31 cellular contexts compared by ENCODE assay signal in genomic region chr16:69373019-69373418, GRCh38. TPM values are rescaled to one million over a fixed set of nuclear protein-coding genes. Genes with fewer than 3 reads are reported as not detected.
A peak's percentile ranks its signal among the peaks of the same experiment; 100 is the strongest.
DNase-seq lines count a peak whose midpoint lies in the region; ATAC-seq, FAIRE-seq and TF ChIP-seq lines count a peak whose summit lies in the region.
"Had no signal": no experiment of that assay in that cellular context is flagged by ENCODE, and none has a peak within 500 bp of the region (broad histone marks: within the 10 kb centered on the region; RNA-seq: fewer than 3 reads in every experiment).

No MANE protein-coding gene starts in this region.

- TF ChIP-seq EP300 in HepG2 (IDR thresholded peaks at IDR 0.05; ENCODE audit: low read depth in 2 of 2, low read length in 2 of 2) (no peak), HepG2 (CRISPR knock-in tag; IDR thresholded peaks at IDR 0.05; ENCODE audit: borderline replicate concordance) (no peak), transverse colon (IDR thresholded peaks at IDR 0.05; ENCODE audit: low read depth) (no peak), ovary (IDR thresholded peaks at IDR 0.05) (no peak)

- H3K4me1 ChIP-seq in HepG2 (ENCODE audit: insufficient read depth, low read length) (peaks cover 38% of the 10 kb centered on the region), transverse colon (peaks cover 0 to 25% (median 7%) of the 10 kb centered on the region in 4 donors), ovary (ENCODE audit: insufficient read depth) (no peaks in the 10 kb centered on the region)
- H3K4me1 ChIP-seq: breast epithelium, gastroesophageal sphincter, SJSA1, thyroid gland had no signal

- H3K27me3 ChIP-seq in HepG2 (ENCODE audit: control insufficient read depth in 1 of 2, insufficient read depth in 2 of 2, low read length in 2 of 2) (no peaks in the 10 kb centered on the region), transverse colon (no peaks in the 10 kb centered on the region), ovary (no peaks in the 10 kb centered on the region)
- H3K27me3 ChIP-seq: breast epithelium, gastroesophageal sphincter, SJSA1, stomach, thyroid gland had no signal

- TF ChIP-seq POLR2A in HepG2 (IDR thresholded peaks at IDR 0.05; ENCODE audit: insufficient read depth in 1 of 2, low read depth in 2 of 2, low read length in 2 of 2): no peak
- TF ChIP-seq POLR2A in transverse colon (IDR thresholded peaks at IDR 0.05): no peak
- no peak for TF ChIP-seq POLR2A in ovary (IDR thresholded peaks at IDR 0.05)

- peak overlapping the region; percentile 23 for H3K27ac Mint-ChIP-seq in activated CD4-positive, alpha-beta T cell treated with anti-CD3 and anti-CD28 coated beads for 36 hours
- H3K27ac Mint-ChIP-seq in activated CD8-positive, alpha-beta T cell treated with anti-CD3 and anti-CD28 coated beads for 36 hours: peak overlapping the region; percentile 14
- H3K27ac Mint-ChIP-seq: activated T-helper 2 cell treated with anti-CD3 and anti-CD28 coated beads, Interferon-gamma antibody, Interleukin-2, Interleukin-4, amounts not matched to agents 10 μg/mL and 5 μg/mL and 100 μg/mL, durations not matched to agents 14 hours and 24 hours and 36 hours; GM23338; nephron progenitor cell; T-cell had no signal

- no peak for ATAC-seq in activated CD4-positive, alpha-beta T cell treated with anti-CD3 and anti-CD28 coated beads for 36 hours
- ATAC-seq in activated CD8-positive, alpha-beta T cell treated with anti-CD3 and anti-CD28 coated beads for 36 hours: no peak
- ATAC-seq in HepG2 (no peak; the same call in 2 of the 3 replicates), GM18907 (IDR thresholded peaks at IDR 0.05; ENCODE audit: unreplicated experiment) (no peak)
- ATAC-seq: gastroesophageal sphincter, GM23338, K562, T-cell had no signal

- no peak overlapping the region for H3K4me2 ChIP-seq in HepG2 (ENCODE audit: low read depth, low read length)
- H3K4me2 ChIP-seq: GM23338 had no signal

- intact Hi-C loops in activated CD4-positive, alpha-beta T cell treated with anti-CD3 and anti-CD28 coated beads for 36 hours (cut with DNase I, micrococcal nuclease): no loop called here
- intact Hi-C loops in activated CD8-positive, alpha-beta T cell treated with anti-CD3 and anti-CD28 coated beads for 36 hours (cut with micrococcal nuclease): no loop called here
- intact Hi-C loops in HepG2 (cut with micrococcal nuclease; ENCODE audit: unreplicated experiment) (no loop called here), transverse colon (cut with DNase I; ENCODE audit: low total_unique reads) (no loop called here), ovary (cut with DNase I) (no loop called here)

- H3K27ac ChIP-seq in HepG2 (ENCODE audit: extremely low read length, insufficient read depth, low read length) (peak overlapping the region; percentile 5), transverse colon (peak overlapping the region; percentile 45 to 75 (median 72)), ovary (no peak overlapping the region)
- H3K27ac ChIP-seq: 22Rv1, breast epithelium, gastroesophageal sphincter, SJSA1, skin epidermis, stomach, thyroid gland had no signal

- no peak overlapping the region for H3K4me3 Mint-ChIP-seq in activated CD4-positive, alpha-beta T cell treated with anti-CD3 and anti-CD28 coated beads for 36 hours
- H3K4me3 Mint-ChIP-seq in activated CD8-positive, alpha-beta T cell treated with anti-CD3 and anti-CD28 coated beads for 36 hours: no peak overlapping the region
- H3K4me3 Mint-ChIP-seq: GM23338, nephron progenitor cell, T-cell had no signal

- CTCF ChIA-PET in activated CD4-positive, alpha-beta T cell treated with anti-CD3 and anti-CD28 coated beads for 36 hours (lab: Charles Lee): interaction anchor here (1.9 kb wide), 1 partner anchor 33 kb away, joined by 4 read pairs; the partner anchor contains the start of gene NIP7
- CTCF ChIA-PET in activated CD8-positive, alpha-beta T cell treated with anti-CD3 and anti-CD28 coated beads for 36 hours (lab: Charles Lee): no interaction called here
- CTCF ChIA-PET in HepG2 (lab: Yijun Ruan, JAX; ENCODE audit: low intra/inter-chr PET ratio, low total read pairs): no interaction called here

- no peak for FAIRE-seq in HepG2 (lab: Jason Lieb, UNC)
- FAIRE-seq: D721Med, K562 had no signal

- in situ Hi-C loops in HepG2 (cut with HindIII; ENCODE audit: extremely low pct_ligation_motif_present, low pct_unique_long_range_greater_than_20kb) (no loop called here), transverse colon (cut with MboI; ENCODE audit: low pct_ligation_motif_present in 1 of 4, low pct_unique_long_range_greater_than_20kb in 1 of 4, low sequenced_read_pairs in 3 of 4) (no loop called here)

- H3K27me3 Mint-ChIP-seq in activated CD4-positive, alpha-beta T cell treated with anti-CD3 and anti-CD28 coated beads for 36 hours: no peaks in the 10 kb centered on the region
- no peaks in the 10 kb centered on the region for H3K27me3 Mint-ChIP-seq in activated CD8-positive, alpha-beta T cell treated with anti-CD3 and anti-CD28 coated beads for 36 hours
- H3K27me3 Mint-ChIP-seq: T-cell had no signal

- H3K79me2 ChIP-seq in HepG2 (ENCODE audit: insufficient read depth, low read length): no peaks in the 10 kb centered on the region

- TF ChIP-seq RAD21 in HepG2 (CRISPR knock-in tag; IDR thresholded peaks at IDR 0.05): no peak

- H3K9ac ChIP-seq in HepG2 (ENCODE audit: insufficient read depth, low read depth, low read length): no peak overlapping the region

- 97% methylated on average over 1 of the region's 1 CpG for WGBS in HepG2 (ENCODE audit: low lambda C conversion rate)
- WGBS in transverse colon (ENCODE audit: low coverage in 1 of 2), 2 donors: 47% methylated on average over 1 of the region's 1 CpG; no CpG with 5 or more reads in 1 of the 2 donors
- 94 to 98% (median 97%) methylated on average over 1 of the region's 1 CpG for WGBS in ovary, 3 donors

- H3K4me3 ChIP-seq in HepG2 (replicated peaks in 1 of 3; ENCODE audit: insufficient read depth in 1 of 3, low read depth in 2 of 3, low read length in 3 of 3) (no peak overlapping the region), transverse colon (no peak overlapping the region), ovary (no peak overlapping the region)
- H3K4me3 ChIP-seq: breast epithelium, gastroesophageal sphincter, GM23338, K562, SJSA1, skin epidermis, stomach, thyroid gland had no signal

- peaks cover 46% of the 10 kb centered on the region for H3K36me3 Mint-ChIP-seq in activated CD4-positive, alpha-beta T cell treated with anti-CD3 and anti-CD28 coated beads for 36 hours (ENCODE audit: low read depth)
- peaks cover 51% of the 10 kb centered on the region for H3K36me3 Mint-ChIP-seq in activated CD8-positive, alpha-beta T cell treated with anti-CD3 and anti-CD28 coated beads for 36 hours (ENCODE audit: low read depth)

- H3K9me3 ChIP-seq in HepG2 (ENCODE audit: low read length) (no peaks in the 10 kb centered on the region), transverse colon (no peaks in the 10 kb centered on the region), ovary (no peaks in the 10 kb centered on the region)
- H3K9me3 ChIP-seq: breast epithelium, gastroesophageal sphincter, SJSA1, stomach, thyroid gland had no signal

- no peak for TF ChIP-seq CTCF in activated CD8-positive, alpha-beta T cell treated with anti-CD3 and anti-CD28 coated beads for 36 hours (IDR thresholded peaks at IDR 0.05)
- TF ChIP-seq CTCF in HepG2 (CRISPR knock-in tag; IDR thresholded peaks at IDR 0.05): no peak
- TF ChIP-seq CTCF in transverse colon (IDR thresholded peaks at IDR 0.05): no peak
- no peak for TF ChIP-seq CTCF in ovary (IDR thresholded peaks at IDR 0.05)

- DNase-seq in activated CD4-positive, alpha-beta T cell treated with anti-CD3 and anti-CD28 coated beads for 36 hours: no peak
- no peak for DNase-seq in activated CD4-positive, alpha-beta T cell treated with anti-CD3 and anti-CD28 coated beads for 4 hours
- DNase-seq in activated CD8-positive, alpha-beta T cell treated with anti-CD3 and anti-CD28 coated beads for 36 hours: no peak
- DNase-seq in HepG2 (ENCODE audit: low spot score): no peak
- DNase-seq in transverse colon: peak; percentile 23
- DNase-seq in ovary: no peak
- DNase-seq in NCI-H1694 treated with DMSO at 0.1 percent for 48 hours (lab: John Stamatoyannopoulos, UW): no peak
- DNase-seq: activated CD4-positive, alpha-beta T cell treated with anti-CD3 and anti-CD28 coated beads, Interleukin-2, amount 50 U/mL, for 48 hours; activated CD8-positive, alpha-beta memory T cell treated with anti-CD3 and anti-CD28 coated beads, Interleukin-2, amount 50 U/mL, for 4 hours; activated naive CD4-positive, alpha-beta T cell treated with anti-CD3 and anti-CD28 coated beads, Interleukin-2, amount 50 U/mL, for 16 hours; amygdala; NCI-H1092 treated with DMSO at 0.1 percent for 48 hours; NCI-H187; NCI-H82; nephron progenitor cell; retina; stomach; T-cell; thyroid gland had no signal

- BruUV-seq in HepG2 (replicated peaks; lab: Mats Ljungman, UMichigan): no TSS peak

- POLR2A ChIA-PET in activated CD4-positive, alpha-beta T cell treated with anti-CD3 and anti-CD28 coated beads for 36 hours (lab: Charles Lee): interaction anchor here (0.5 to 0.6 kb wide), 2 partner anchors 12 to 368 kb away, joined by 3 to 5 read pairs; no protein-coding TSS in a partner anchor
- POLR2A ChIA-PET in activated CD8-positive, alpha-beta T cell treated with anti-CD3 and anti-CD28 coated beads for 36 hours (lab: Charles Lee): interaction anchor here (0.8 to 1.8 kb wide), 3 partner anchors 16 to 63 kb away, joined by 3 to 6 read pairs (median 3); partner anchors contain the start of gene TMED6
- POLR2A ChIA-PET in HepG2 (lab: Yijun Ruan, JAX): interaction anchor here (1.1 kb wide), 1 partner anchor 9 kb away, joined by 3 read pairs; no protein-coding TSS in a partner anchor

- no peak overlapping the region for H2AFZ ChIP-seq in HepG2 (ENCODE audit: low read length)
- H2AFZ ChIP-seq: GM23338 had no signal

- H4K20me1 ChIP-seq in HepG2 (ENCODE audit: insufficient read depth, low read length): no peaks in the 10 kb centered on the region

- peaks cover 9% of the 10 kb centered on the region for H3K4me1 Mint-ChIP-seq in activated CD4-positive, alpha-beta T cell treated with anti-CD3 and anti-CD28 coated beads for 36 hours
- peaks cover 8% of the 10 kb centered on the region for H3K4me1 Mint-ChIP-seq in activated CD8-positive, alpha-beta T cell treated with anti-CD3 and anti-CD28 coated beads for 36 hours (ENCODE audit: low read depth)
- H3K4me1 Mint-ChIP-seq: GM23338 had no signal

- H3K36me3 ChIP-seq in HepG2 (replicated peaks in 1 of 2; ENCODE audit: control insufficient read depth in 1 of 2, insufficient read depth in 2 of 2, low read length in 2 of 2) (peaks cover 14 to 44% of the 10 kb centered on the region in 2 experiments), transverse colon (peaks cover 0 to 54% (median 19%) of the 10 kb centered on the region in 4 donors), ovary (no peaks in the 10 kb centered on the region)
- H3K36me3 ChIP-seq: breast epithelium had no signal

- H3K9me3 Mint-ChIP-seq in activated CD4-positive, alpha-beta T cell treated with anti-CD3 and anti-CD28 coated beads for 36 hours (ENCODE audit: low read depth): no peaks in the 10 kb centered on the region
- H3K9me3 Mint-ChIP-seq in activated CD8-positive, alpha-beta T cell treated with anti-CD3 and anti-CD28 coated beads for 36 hours: no peaks in the 10 kb centered on the region
- H3K9me3 Mint-ChIP-seq: activated T-helper 2 cell treated with anti-CD3 and anti-CD28 coated beads, Interferon-gamma antibody, Interleukin-2, Interleukin-4, amounts not matched to agents 10 μg/mL and 5 μg/mL and 100 μg/mL, durations not matched to agents 14 hours and 24 hours and 36 hours; GM23338; nephron progenitor cell; T-cell had no signal

RNA-seq across cellular contexts. Expression of gene TERF2, which starts 12.8 kb away (rescaled TPM):
- total RNA-seq in activated CD4-positive, alpha-beta T cell treated with anti-CD3 and anti-CD28 coated beads for 36 hours: 10 to 100 TPM; 45.9 to 82.4 TPM
- total RNA-seq in activated CD8-positive, alpha-beta T cell treated with anti-CD3 and anti-CD28 coated beads for 36 hours: 10 to 100 TPM; 39.4 to 41.6 TPM
- 9.7 and 18.2 TPM in 2 replicates for total RNA-seq in HepG2 (2016; rRNA removed; fragmentation: Illumina TruSeq; extraction: Trizol)
- 17.4 and 18.9 TPM in 2 replicates for total RNA-seq in HepG2 (2016; cell fraction: cytosol; rRNA removed; fragmentation: Illumina TruSeq; extraction: Trizol; ENCODE audit: low read depth)
- total RNA-seq in HepG2 (2016; cell fraction: insoluble cytoplasmic fraction; rRNA removed; fragmentation: Illumina TruSeq; extraction: Trizol): 12.3 and 15.9 TPM in 2 replicates
- 10.9 and 11.1 TPM in 2 replicates for total RNA-seq in HepG2 (2016; cell fraction: membrane; rRNA removed; fragmentation: Illumina TruSeq; extraction: Trizol)
- total RNA-seq in HepG2 (2016; cell fraction: nucleus; rRNA removed; fragmentation: Illumina TruSeq; extraction: Trizol): 10.9 and 11.7 TPM in 2 replicates
- polyA plus RNA-seq in HepG2 (2011; rRNA removed): 16.6 and 20.2 TPM in 2 replicates
- 9.0 and 11.1 TPM in 2 replicates for polyA plus RNA-seq in HepG2 (2011; cell fraction: cytosol; rRNA removed)
- 10.9 and 12.7 TPM in 2 replicates for polyA plus RNA-seq in HepG2 (2011; cell fraction: nucleus; rRNA removed)
- 21.6 and 23.0 TPM in 2 replicates for polyA plus RNA-seq in HepG2 (2012)
- polyA plus RNA-seq in HepG2 (2016; cell fraction: cytosol; fragmentation: Illumina TruSeq; extraction: Trizol; ENCODE audit: low read depth): 6.2 and 7.8 TPM in 2 replicates
- polyA plus RNA-seq in HepG2 (2016; cell fraction: insoluble cytoplasmic fraction; fragmentation: Illumina TruSeq; extraction: Trizol; ENCODE audit: low read depth): 38.1 and 39.2 TPM in 2 replicates
- polyA plus RNA-seq in HepG2 (2016; cell fraction: membrane; fragmentation: Illumina TruSeq; extraction: Trizol; ENCODE audit: low read depth): 11.5 and 14.4 TPM in 2 replicates
- 37.2 and 38.8 TPM in 2 replicates for polyA plus RNA-seq in HepG2 (2016; cell fraction: nucleus; fragmentation: Illumina TruSeq; extraction: Trizol; ENCODE audit: insufficient read depth, low read depth)
- 24.0 and 33.0 TPM in 2 replicates for polyA minus RNA-seq in HepG2 (2011; rRNA and poly(A)+ RNA removed; ENCODE audit: low replicate concordance)
- 25.9 and 27.6 TPM in 2 replicates for polyA minus RNA-seq in HepG2 (2011; cell fraction: cytosol; rRNA and poly(A)+ RNA removed)
- polyA minus RNA-seq in HepG2 (2011; cell fraction: nucleus; rRNA and poly(A)+ RNA removed): 28.1 and 31.1 TPM in 2 replicates
- 100 to 1,000 TPM in 1 of 4 donors, 10 to 100 TPM in 2, 1 to 10 TPM in 1; 8.6 to 104 (median 17.3) TPM for total RNA-seq in transverse colon
- total RNA-seq in ovary: 10 to 100 TPM; 12.8 to 53.7 (median 36.3) TPM
- polyA plus RNA-seq in ovary: 10 to 100 TPM; 18.2 to 48.4 TPM

RNA-seq across cellular contexts. Expression of gene TMED6, which starts 21.4 kb away (rescaled TPM):
- 1 to 10 TPM; 1.2 to 1.3 TPM for total RNA-seq in activated CD4-positive, alpha-beta T cell treated with anti-CD3 and anti-CD28 coated beads for 36 hours
- 1 to 10 TPM; 1.2 to 2.2 TPM for total RNA-seq in activated CD8-positive, alpha-beta T cell treated with anti-CD3 and anti-CD28 coated beads for 36 hours
- total RNA-seq in HepG2 (2016; rRNA removed; fragmentation: Illumina TruSeq; extraction: Trizol) (6.4 and 14.4 TPM in 2 replicates), transverse colon (1 to 10 TPM in 2 of 4 donors, not detected in 2; 5.7 to 6.8 TPM), ovary (1 to 10 TPM in 2 of 7 donors, under 1 TPM in 4, not detected in 1; 0.51 to 4.9 (median 0.66) TPM)
- 2.9 and 4.8 TPM in 2 replicates for total RNA-seq in HepG2 (2016; cell fraction: cytosol; rRNA removed; fragmentation: Illumina TruSeq; extraction: Trizol; ENCODE audit: low read depth)
- 9.7 and 13.1 TPM in 2 replicates for total RNA-seq in HepG2 (2016; cell fraction: insoluble cytoplasmic fraction; rRNA removed; fragmentation: Illumina TruSeq; extraction: Trizol)
- 4.0 and 4.4 TPM in 2 replicates for total RNA-seq in HepG2 (2016; cell fraction: membrane; rRNA removed; fragmentation: Illumina TruSeq; extraction: Trizol)
- 9.6 and 11.2 TPM in 2 replicates for total RNA-seq in HepG2 (2016; cell fraction: nucleus; rRNA removed; fragmentation: Illumina TruSeq; extraction: Trizol)
- polyA plus RNA-seq in HepG2 (2011; rRNA removed) (9.8 and 10.5 TPM in 2 replicates), ovary (not detected)
- 8.0 and 12.8 TPM in 2 replicates for polyA plus RNA-seq in HepG2 (2011; cell fraction: cytosol; rRNA removed)
- polyA plus RNA-seq in HepG2 (2011; cell fraction: nucleus; rRNA removed): 3.0 and 4.5 TPM in 2 replicates
- 6.0 and 10.3 TPM in 2 replicates for polyA plus RNA-seq in HepG2 (2012)
- polyA plus RNA-seq in HepG2 (2016; cell fraction: cytosol; fragmentation: Illumina TruSeq; extraction: Trizol; ENCODE audit: low read depth): 3.8 and 4.3 TPM in 2 replicates
- polyA plus RNA-seq in HepG2 (2016; cell fraction: insoluble cytoplasmic fraction; fragmentation: Illumina TruSeq; extraction: Trizol; ENCODE audit: low read depth): 7.5 and 10.5 TPM in 2 replicates
- 3.5 and 4.2 TPM in 2 replicates for polyA plus RNA-seq in HepG2 (2016; cell fraction: membrane; fragmentation: Illumina TruSeq; extraction: Trizol; ENCODE audit: low read depth)
- polyA plus RNA-seq in HepG2 (2016; cell fraction: nucleus; fragmentation: Illumina TruSeq; extraction: Trizol; ENCODE audit: insufficient read depth, low read depth): 17.8 and 20.3 TPM in 2 replicates
- polyA minus RNA-seq in HepG2 (2011; rRNA and poly(A)+ RNA removed; ENCODE audit: low replicate concordance): 1.3 and 10.3 TPM in 2 replicates
- polyA minus RNA-seq in HepG2 (2011; cell fraction: cytosol; rRNA and poly(A)+ RNA removed): 1.6 and 2.7 TPM in 2 replicates
- polyA minus RNA-seq in HepG2 (2011; cell fraction: nucleus; rRNA and poly(A)+ RNA removed): 6.2 and 6.7 TPM in 2 replicates
- total RNA-seq: Daoy, GM23338, HT-29 had no signal

RNA-seq across cellular contexts. Expression of gene NIP7, which starts 33.4 kb away (rescaled TPM):
- total RNA-seq in activated CD4-positive, alpha-beta T cell treated with anti-CD3 and anti-CD28 coated beads for 36 hours: 10 to 100 TPM; 39.1 to 41.3 TPM
- total RNA-seq in activated CD8-positive, alpha-beta T cell treated with anti-CD3 and anti-CD28 coated beads for 36 hours: 10 to 100 TPM; 37.7 to 41.8 TPM
- 114 and 144 TPM in 2 replicates for total RNA-seq in HepG2 (2016; rRNA removed; fragmentation: Illumina TruSeq; extraction: Trizol)
- 18.2 and 22.3 TPM in 2 replicates for total RNA-seq in HepG2 (2016; cell fraction: cytosol; rRNA removed; fragmentation: Illumina TruSeq; extraction: Trizol; ENCODE audit: low read depth)
- 111 and 158 TPM in 2 replicates for total RNA-seq in HepG2 (2016; cell fraction: insoluble cytoplasmic fraction; rRNA removed; fragmentation: Illumina TruSeq; extraction: Trizol)
- 44.6 and 49.9 TPM in 2 replicates for total RNA-seq in HepG2 (2016; cell fraction: membrane; rRNA removed; fragmentation: Illumina TruSeq; extraction: Trizol)
- 41.5 and 45.6 TPM in 2 replicates for total RNA-seq in HepG2 (2016; cell fraction: nucleus; rRNA removed; fragmentation: Illumina TruSeq; extraction: Trizol)
- polyA plus RNA-seq in HepG2 (2011; rRNA removed): 14.0 and 15.3 TPM in 2 replicates
- polyA plus RNA-seq in HepG2 (2011; cell fraction: cytosol; rRNA removed): 14.2 and 20.2 TPM in 2 replicates
- 6.7 and 10.3 TPM in 2 replicates for polyA plus RNA-seq in HepG2 (2011; cell fraction: nucleus; rRNA removed)
- polyA plus RNA-seq in HepG2 (2012): 36.0 and 46.6 TPM in 2 replicates
- polyA plus RNA-seq in HepG2 (2016; cell fraction: cytosol; fragmentation: Illumina TruSeq; extraction: Trizol; ENCODE audit: low read depth): 8.3 and 9.9 TPM in 2 replicates
- polyA plus RNA-seq in HepG2 (2016; cell fraction: insoluble cytoplasmic fraction; fragmentation: Illumina TruSeq; extraction: Trizol; ENCODE audit: low read depth): 140 and 161 TPM in 2 replicates
- 25.6 and 25.8 TPM in 2 replicates for polyA plus RNA-seq in HepG2 (2016; cell fraction: membrane; fragmentation: Illumina TruSeq; extraction: Trizol; ENCODE audit: low read depth)
- polyA plus RNA-seq in HepG2 (2016; cell fraction: nucleus; fragmentation: Illumina TruSeq; extraction: Trizol; ENCODE audit: insufficient read depth, low read depth): 69.5 and 74.1 TPM in 2 replicates
- 18.1 and 22.6 TPM in 2 replicates for polyA minus RNA-seq in HepG2 (2011; rRNA and poly(A)+ RNA removed; ENCODE audit: low replicate concordance)
- 14.7 and 15.0 TPM in 2 replicates for polyA minus RNA-seq in HepG2 (2011; cell fraction: cytosol; rRNA and poly(A)+ RNA removed)
- polyA minus RNA-seq in HepG2 (2011; cell fraction: nucleus; rRNA and poly(A)+ RNA removed): 21.9 and 26.0 TPM in 2 replicates
- total RNA-seq in transverse colon: 10 to 100 TPM in 2 of 4 donors, 1 to 10 TPM in 2; 1.8 to 17.3 (median 8.9) TPM
- 10 to 100 TPM in 5 of 7 donors, 1 to 10 TPM in 2; 5.7 to 24.6 (median 16.6) TPM for total RNA-seq in ovary
- polyA plus RNA-seq in ovary: 10 to 100 TPM in 1 of 2 donors, 1 to 10 TPM in 1; 7.8 to 23.2 TPM

RNA-seq across cellular contexts. Expression of gene COG8, which starts 33.7 kb away (rescaled TPM):
- 10 to 100 TPM; 30.0 to 30.3 TPM for total RNA-seq in activated CD4-positive, alpha-beta T cell treated with anti-CD3 and anti-CD28 coated beads for 36 hours
- 10 to 100 TPM; 26.0 to 27.4 TPM for total RNA-seq in activated CD8-positive, alpha-beta T cell treated with anti-CD3 and anti-CD28 coated beads for 36 hours
- total RNA-seq in HepG2 (2016; rRNA removed; fragmentation: Illumina TruSeq; extraction: Trizol) (52.1 and 55.3 TPM in 2 replicates), transverse colon (10 to 100 TPM; 29.5 to 52.0 (median 48.3) TPM), ovary (10 to 100 TPM; 31.8 to 48.9 (median 40.9) TPM)
- total RNA-seq in HepG2 (2016; cell fraction: cytosol; rRNA removed; fragmentation: Illumina TruSeq; extraction: Trizol; ENCODE audit: low read depth): 10.7 and 10.9 TPM in 2 replicates
- 51.4 and 55.0 TPM in 2 replicates for total RNA-seq in HepG2 (2016; cell fraction: insoluble cytoplasmic fraction; rRNA removed; fragmentation: Illumina TruSeq; extraction: Trizol)
- 19.3 and 21.7 TPM in 2 replicates for total RNA-seq in HepG2 (2016; cell fraction: membrane; rRNA removed; fragmentation: Illumina TruSeq; extraction: Trizol)
- 36.9 and 39.9 TPM in 2 replicates for total RNA-seq in HepG2 (2016; cell fraction: nucleus; rRNA removed; fragmentation: Illumina TruSeq; extraction: Trizol)
- polyA plus RNA-seq in HepG2 (2011; rRNA removed) (45.5 and 53.9 TPM in 2 replicates), ovary (10 to 100 TPM; 21.0 to 28.6 TPM)
- 41.6 and 42.2 TPM in 2 replicates for polyA plus RNA-seq in HepG2 (2011; cell fraction: cytosol; rRNA removed)
- polyA plus RNA-seq in HepG2 (2011; cell fraction: nucleus; rRNA removed): 54.2 and 55.8 TPM in 2 replicates
- 25.6 and 25.8 TPM in 2 replicates for polyA plus RNA-seq in HepG2 (2012)
- 4.5 and 4.6 TPM in 2 replicates for polyA plus RNA-seq in HepG2 (2016; cell fraction: cytosol; fragmentation: Illumina TruSeq; extraction: Trizol; ENCODE audit: low read depth)
- 43.6 and 45.3 TPM in 2 replicates for polyA plus RNA-seq in HepG2 (2016; cell fraction: insoluble cytoplasmic fraction; fragmentation: Illumina TruSeq; extraction: Trizol; ENCODE audit: low read depth)
- 8.1 and 10.3 TPM in 2 replicates for polyA plus RNA-seq in HepG2 (2016; cell fraction: membrane; fragmentation: Illumina TruSeq; extraction: Trizol; ENCODE audit: low read depth)
- 58.0 and 62.4 TPM in 2 replicates for polyA plus RNA-seq in HepG2 (2016; cell fraction: nucleus; fragmentation: Illumina TruSeq; extraction: Trizol; ENCODE audit: insufficient read depth, low read depth)
- polyA minus RNA-seq in HepG2 (2011; rRNA and poly(A)+ RNA removed; ENCODE audit: low replicate concordance): 107 and 148 TPM in 2 replicates
- 58.2 and 58.3 TPM in 2 replicates for polyA minus RNA-seq in HepG2 (2011; cell fraction: cytosol; rRNA and poly(A)+ RNA removed)
- polyA minus RNA-seq in HepG2 (2011; cell fraction: nucleus; rRNA and poly(A)+ RNA removed): 63.6 and 70.5 TPM in 2 replicates

RNA-seq across cellular contexts. Expression of gene PDF, which starts 42.6 kb away (rescaled TPM):
- total RNA-seq in activated CD4-positive, alpha-beta T cell treated with anti-CD3 and anti-CD28 coated beads for 36 hours: 10 to 100 TPM; 10.1 to 19.9 TPM
- 10 to 100 TPM; 16.1 to 19.5 TPM for total RNA-seq in activated CD8-positive, alpha-beta T cell treated with anti-CD3 and anti-CD28 coated beads for 36 hours
- 26.8 and 48.8 TPM in 2 replicates for total RNA-seq in HepG2 (2016; rRNA removed; fragmentation: Illumina TruSeq; extraction: Trizol)
- total RNA-seq in HepG2 (2016; cell fraction: cytosol; rRNA removed; fragmentation: Illumina TruSeq; extraction: Trizol; ENCODE audit: low read depth): 18.2 and 24.6 TPM in 2 replicates
- total RNA-seq in HepG2 (2016; cell fraction: insoluble cytoplasmic fraction; rRNA removed; fragmentation: Illumina TruSeq; extraction: Trizol): 28.5 and 44.0 TPM in 2 replicates
- total RNA-seq in HepG2 (2016; cell fraction: membrane; rRNA removed; fragmentation: Illumina TruSeq; extraction: Trizol): 38.4 and 44.7 TPM in 2 replicates
- 29.9 and 30.3 TPM in 2 replicates for total RNA-seq in HepG2 (2016; cell fraction: nucleus; rRNA removed; fragmentation: Illumina TruSeq; extraction: Trizol)
- 12.4 and 15.5 TPM in 2 replicates for polyA plus RNA-seq in HepG2 (2011; rRNA removed)
- 22.8 and 23.1 TPM in 2 replicates for polyA plus RNA-seq in HepG2 (2011; cell fraction: cytosol; rRNA removed)
- polyA plus RNA-seq in HepG2 (2011; cell fraction: nucleus; rRNA removed): 24.7 and 25.0 TPM in 2 replicates
- 6.4 and 8.7 TPM in 2 replicates for polyA plus RNA-seq in HepG2 (2012)
- 23.5 and 29.1 TPM in 2 replicates for polyA plus RNA-seq in HepG2 (2016; cell fraction: cytosol; fragmentation: Illumina TruSeq; extraction: Trizol; ENCODE audit: low read depth)
- polyA plus RNA-seq in HepG2 (2016; cell fraction: insoluble cytoplasmic fraction; fragmentation: Illumina TruSeq; extraction: Trizol; ENCODE audit: low read depth): 23.7 and 27.1 TPM in 2 replicates
- 21.1 and 25.6 TPM in 2 replicates for polyA plus RNA-seq in HepG2 (2016; cell fraction: membrane; fragmentation: Illumina TruSeq; extraction: Trizol; ENCODE audit: low read depth)
- polyA plus RNA-seq in HepG2 (2016; cell fraction: nucleus; fragmentation: Illumina TruSeq; extraction: Trizol; ENCODE audit: insufficient read depth, low read depth): 37.8 and 54.6 TPM in 2 replicates
- 4.4 and 16.0 TPM in 2 replicates for polyA minus RNA-seq in HepG2 (2011; rRNA and poly(A)+ RNA removed; ENCODE audit: low replicate concordance)
- polyA minus RNA-seq in HepG2 (2011; cell fraction: cytosol; rRNA and poly(A)+ RNA removed): 15.6 and 19.5 TPM in 2 replicates
- polyA minus RNA-seq in HepG2 (2011; cell fraction: nucleus; rRNA and poly(A)+ RNA removed): 6.3 and 19.4 TPM in 2 replicates
- total RNA-seq in transverse colon: 10 to 100 TPM in 2 of 4 donors, 1 to 10 TPM in 2; 2.2 to 19.5 (median 8.8) TPM
- total RNA-seq in ovary: 10 to 100 TPM in 4 of 7 donors, 1 to 10 TPM in 3; 6.5 to 14.3 (median 11.4) TPM
- 1 to 10 TPM in 1 of 2 donors, not detected in 1; 2.4 TPM for polyA plus RNA-seq in ovary

Comparison
In these comparisons a context has a peak if more than half of its experiments do, and no peak if none do; other contexts are left out.
1. H3K27ac ChIP-seq: peak in HepG2 (single experiment) and transverse colon (4 of 4); none in ovary (0 of 2).